Comparison of ENCODE assay signal across 18 cellular contexts in the genomic region with DNA sequence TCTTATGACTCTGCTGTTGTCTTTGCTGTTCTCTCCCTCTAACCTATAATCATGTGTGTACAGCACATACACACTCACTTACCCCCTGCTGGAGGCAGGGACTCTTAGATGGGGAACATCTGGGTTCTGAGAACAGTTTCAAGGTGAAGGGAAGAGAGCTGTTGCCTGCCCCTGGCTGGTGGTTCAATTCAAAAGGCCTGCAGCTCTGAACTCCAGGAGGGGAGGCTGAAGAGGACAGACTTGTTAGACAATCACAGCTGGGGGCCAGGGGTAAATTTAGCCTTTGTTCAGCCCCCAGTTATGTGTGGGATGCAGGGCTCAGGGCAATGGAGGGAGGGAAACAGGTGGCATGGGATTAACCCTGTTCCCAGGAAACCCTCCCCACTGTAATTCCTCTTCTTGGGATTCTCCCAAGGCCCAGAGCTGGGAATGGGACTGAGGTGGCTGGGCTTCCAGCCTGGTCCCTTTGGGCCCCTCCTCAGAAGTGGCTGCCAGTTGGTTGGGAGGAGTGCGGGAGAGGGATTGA. TPM values are rescaled to one million over a fixed set of nuclear protein-coding genes. Genes with fewer than 3 reads are reported as not detected.
DNase-seq lines count a peak whose midpoint lies in the region; ATAC-seq and TF ChIP-seq lines count a peak whose summit lies in the region.
"Had no signal": no experiment of that assay in that cellular context is flagged by ENCODE, and none has a peak within 500 bp of the region (broad histone marks: within the 10 kb centered on the region; RNA-seq: fewer than 3 reads in every experiment).

No MANE protein-coding gene starts in this region.

- H3K9ac ChIP-seq in mesendoderm (ENCODE audit: low read length), result peak overlapping the region; percentile 14

- peaks cover 6% of the 10 kb centered on the region for H3K79me1 ChIP-seq in mesendoderm (ENCODE audit: low read length)

- TF ChIP-seq CTCF in HEK293 (tag by site-specific recombination; IDR thresholded peaks at IDR 0.05) (no peak), Panc1 (IDR thresholded peaks at IDR 0.05) (no peak)

- POLR2A ChIA-PET in HEK293 (lab: Yijun Ruan, JAX) (interaction anchor here (1.4 to 3.8 kb wide), 2 partner anchors 9 to 26 kb away, joined by 5 to 20 read pairs; partner anchors contain the start of gene ESYT1), Panc1 (lab: Charles Lee) (no interaction called here)
- POLR2A ChIA-PET in activated CD4-positive, alpha-beta T cell treated with anti-CD3 and anti-CD28 coated beads for 36 hours (lab: Charles Lee), result interaction anchor here (0.8 kb wide), 1 partner anchor 36 kb away, joined by 3 read pairs; the partner anchor contains the start of gene ZC3H10

- no peak for DNase-seq in CD4-positive, CD25-positive, alpha-beta regulatory T cell
- no peak for DNase-seq in Panc1 (ENCODE audit: low read depth, low spot score)
- DNase-seq in mesendoderm, result peak; percentile 38
- no peak for DNase-seq in activated CD4-positive, alpha-beta T cell treated with anti-CD3 and anti-CD28 coated beads for 36 hours
- no peak for DNase-seq in NCI-H1092 treated with DMSO at 0.1 percent for 48 hours (lab: John Stamatoyannopoulos, UW)
- DNase-seq: activated CD8-positive, alpha-beta memory T cell treated with anti-CD3 and anti-CD28 coated beads, Interleukin-2, amount 50 U/mL, for 4 hours; activated naive CD8-positive, alpha-beta T cell treated with anti-CD3 and anti-CD28 coated beads for 36 hours; cerebellar nuclear complex; GOT3; naive thymus-derived CD8-positive, alpha-beta T cell; NCI-H226; stimulated activated naive CD8-positive, alpha-beta T cell treated with anti-CD3 and anti-CD28 coated beads, Interleukin-15, Interleukin-2, amounts not matched to agents 100 U/mL and 50 U/mL, for 24 hours had no signal

- peaks cover 14% of the 10 kb centered on the region for H3K79me2 ChIP-seq in mesendoderm (ENCODE audit: control insufficient read depth, insufficient read depth, low read length)

- H3K27me3 ChIP-seq in CD4-positive, CD25-positive, alpha-beta regulatory T cell (ENCODE audit: control insufficient read depth, insufficient read depth, low read length), result no peaks in the 10 kb centered on the region
- H3K27me3 ChIP-seq in Panc1 (ENCODE audit: control insufficient read depth, insufficient read depth, low read length) (no peaks in the 10 kb centered on the region), mesendoderm (ENCODE audit: insufficient read depth, low read length, poor library complexity) (no peaks in the 10 kb centered on the region)
- H3K27me3 ChIP-seq: hepatocyte had no signal

- H4K5ac ChIP-seq in mesendoderm (ENCODE audit: low read length), result no peak overlapping the region

- WGBS in mesendoderm (ENCODE audit: extremely low coverage, insufficient coverage, low lambda C conversion rate), result no CpG with 5 or more reads among the region's 1 CpG

- intact Hi-C loops in Panc1 (cut with micrococcal nuclease; ENCODE audit: unreplicated experiment), result no loop called here
- intact Hi-C loops in activated CD4-positive, alpha-beta T cell treated with anti-CD3 and anti-CD28 coated beads for 36 hours (cut with DNase I, micrococcal nuclease), result loop anchor here (5.0 to 10.0 kb wide), 2 partner anchors 33 to 930 kb away; partner anchors contain the start of genes NAB2 (in 1 of the 2) and SMARCC2 (in 1 of the 2)

- H2BK120ac ChIP-seq in mesendoderm (ENCODE audit: low read depth, low read length), result no peak overlapping the region

- no peak overlapping the region for H3K18ac ChIP-seq in mesendoderm (ENCODE audit: low read length)

- no peaks in the 10 kb centered on the region for H3K36me3 ChIP-seq in CD4-positive, CD25-positive, alpha-beta regulatory T cell (ENCODE audit: control insufficient read depth, insufficient read depth, low read length)
- H3K36me3 ChIP-seq in HEK293 (ENCODE audit: control insufficient read depth in 2 of 2, insufficient read depth in 1 of 2, low read length in 2 of 2), result peaks cover 4 to 24% of the 10 kb centered on the region in 2 experiments
- peaks cover 5% of the 10 kb centered on the region; the same call in 1 of the 2 replicates for H3K36me3 ChIP-seq in Panc1 (ENCODE audit: control insufficient read depth, insufficient read depth, low read length)
- H3K36me3 ChIP-seq in mesendoderm (ENCODE audit: control insufficient read depth, insufficient read depth, low read length), result no peaks in the 10 kb centered on the region

- H3K9me3 Mint-ChIP-seq in CD4-positive, CD25-positive, alpha-beta regulatory T cell, result no peaks in the 10 kb centered on the region
- no peaks in the 10 kb centered on the region for H3K9me3 Mint-ChIP-seq in activated CD4-positive, alpha-beta T cell treated with anti-CD3 and anti-CD28 coated beads for 36 hours (ENCODE audit: low read depth)
- H3K9me3 Mint-ChIP-seq: activated naive CD8-positive, alpha-beta T cell treated with anti-CD3 and anti-CD28 coated beads for 36 hours; naive thymus-derived CD8-positive, alpha-beta T cell had no signal

- H3K4me1 ChIP-seq in CD4-positive, CD25-positive, alpha-beta regulatory T cell (ENCODE audit: control insufficient read depth, insufficient read depth, low read length, poor library complexity, severe bottlenecking), result peaks cover 43% of the 10 kb centered on the region
- H3K4me1 ChIP-seq in HEK293 (ENCODE audit: control insufficient read depth, insufficient read depth, low read length) (no peaks in the 10 kb centered on the region; the same call in 1 of the 2 replicates), Panc1 (ENCODE audit: control insufficient read depth, insufficient read depth, low read length) (peaks cover 28% of the 10 kb centered on the region), mesendoderm (ENCODE audit: control insufficient read depth, low read depth, low read length) (peaks cover 5% of the 10 kb centered on the region)

- peak overlapping the region in 2 of 3 donors; percentile 41 to 55 for H3K27ac Mint-ChIP-seq in CD4-positive, CD25-positive, alpha-beta regulatory T cell
- H3K27ac Mint-ChIP-seq in activated CD4-positive, alpha-beta T cell treated with anti-CD3 and anti-CD28 coated beads for 36 hours, result no peak overlapping the region
- H3K27ac Mint-ChIP-seq: activated naive CD8-positive, alpha-beta T cell treated with anti-CD3 and anti-CD28 coated beads for 36 hours had no signal

- H3K4me1 Mint-ChIP-seq in CD4-positive, CD25-positive, alpha-beta regulatory T cell, result peaks cover 14 to 61% (median 29%) of the 10 kb centered on the region in 4 donors
- H3K4me1 Mint-ChIP-seq in activated CD4-positive, alpha-beta T cell treated with anti-CD3 and anti-CD28 coated beads for 36 hours, result peaks cover 29% of the 10 kb centered on the region

- CTCF ChIA-PET in HEK293 (lab: Yijun Ruan, JAX), result interaction anchor here (0.6 to 2.2 kb wide), 4 partner anchors 17 to 35 kb away, joined by 3 to 8 read pairs (median 4); partner anchors contain the start of gene ZC3H10
- CTCF ChIA-PET in Panc1 (lab: Charles Lee), result no interaction called here
- CTCF ChIA-PET in activated CD4-positive, alpha-beta T cell treated with anti-CD3 and anti-CD28 coated beads for 36 hours (lab: Charles Lee), result interaction anchor here (0.5 to 2.0 kb wide), 5 partner anchors 22 to 45 kb away, joined by 3 to 8 read pairs (median 3); partner anchors contain the start of gene ESYT1

- H4K8ac ChIP-seq in mesendoderm (ENCODE audit: low read depth, low read length), result no peak overlapping the region

- H2BK15ac ChIP-seq in mesendoderm (replicated peaks; ENCODE audit: low read depth), result no peak overlapping the region

- H3K4me2 ChIP-seq in mesendoderm (ENCODE audit: low read length), result no peak overlapping the region

- H3K36me3 Mint-ChIP-seq in CD4-positive, CD25-positive, alpha-beta regulatory T cell, result no peaks in the 10 kb centered on the region
- peaks cover 24% of the 10 kb centered on the region for H3K36me3 Mint-ChIP-seq in activated CD4-positive, alpha-beta T cell treated with anti-CD3 and anti-CD28 coated beads for 36 hours (ENCODE audit: low read depth)

- BruUV-seq in Panc1 (replicated peaks; lab: Mats Ljungman, UMichigan), result no TSS peak

- H3K27ac ChIP-seq in CD4-positive, CD25-positive, alpha-beta regulatory T cell (ENCODE audit: insufficient read depth, low read length, poor library complexity, severe bottlenecking), result no peak overlapping the region
- H3K27ac ChIP-seq in HEK293 (ENCODE audit: extremely low read depth, low read depth, low read length) (no peak overlapping the region), Panc1 (ENCODE audit: low read length) (peak overlapping the region; percentile 36; the same call in 1 of the 2 replicates), mesendoderm (ENCODE audit: low read depth, low read length) (peak overlapping the region; percentile 15)
- H3K27ac ChIP-seq: C4-2B, hepatocyte had no signal

- no peak overlapping the region for H3K4me3 ChIP-seq in CD4-positive, CD25-positive, alpha-beta regulatory T cell (ENCODE audit: low read depth, low read length)
- H3K4me3 ChIP-seq in HEK293 (ENCODE audit: low read depth, low read length) (no peak overlapping the region), Panc1 (ENCODE audit: low read depth in 2 of 2, low read length in 2 of 2) (no peak overlapping the region), mesendoderm (ENCODE audit: low read length) (no peak overlapping the region)
- H3K4me3 ChIP-seq: hepatocyte had no signal

- peak overlapping the region in 3 of 4 donors; percentile 41 to 95 (median 88) for H3K4me3 Mint-ChIP-seq in CD4-positive, CD25-positive, alpha-beta regulatory T cell
- H3K4me3 Mint-ChIP-seq in activated CD4-positive, alpha-beta T cell treated with anti-CD3 and anti-CD28 coated beads for 36 hours, result no peak overlapping the region

- H3K56ac ChIP-seq in mesendoderm (ENCODE audit: low read length), result no peak overlapping the region

- no peak for ATAC-seq in CD4-positive, CD25-positive, alpha-beta regulatory T cell (ENCODE audit: low read depth in 2 of 2)
- ATAC-seq in Panc1, result no peak
- ATAC-seq in HG02840 (IDR thresholded peaks at IDR 0.05; ENCODE audit: low FRiP score, unreplicated experiment), result no peak
- ATAC-seq in activated CD4-positive, alpha-beta T cell treated with anti-CD3 and anti-CD28 coated beads for 36 hours, result no peak
- ATAC-seq in HG02870 (IDR thresholded peaks at IDR 0.05; ENCODE audit: unreplicated experiment), result no peak
- ATAC-seq: naive thymus-derived CD8-positive, alpha-beta T cell; right cardiac atrium; stimulated activated naive CD8-positive, alpha-beta T cell treated with anti-CD3 and anti-CD28 coated beads, Interleukin-15, Interleukin-2, amounts not matched to agents 100 U/mL and 50 U/mL, for 24 hours had no signal

- H3K4ac ChIP-seq in mesendoderm (ENCODE audit: low read depth, low read length), result no peak overlapping the region

- no peak overlapping the region for H2BK5ac ChIP-seq in mesendoderm (ENCODE audit: low read length)

- H3K9me3 ChIP-seq in CD4-positive, CD25-positive, alpha-beta regulatory T cell (ENCODE audit: control insufficient read depth in 2 of 2, low read length in 2 of 2), result no peaks in the 10 kb centered on the region
- H3K9me3 ChIP-seq in HEK293 (ENCODE audit: control insufficient read depth, insufficient read depth, low read depth, low read length), result no peaks in the 10 kb centered on the region
- H3K9me3 ChIP-seq in Panc1 (ENCODE audit: control insufficient read depth, insufficient read depth, low read depth, low read length), result no peaks in the 10 kb centered on the region

- H3K23ac ChIP-seq in mesendoderm (ENCODE audit: low read length), result no peak overlapping the region

- H3K27me3 Mint-ChIP-seq in CD4-positive, CD25-positive, alpha-beta regulatory T cell, result peaks cover 4% of the 10 kb centered on the region
- no peaks in the 10 kb centered on the region for H3K27me3 Mint-ChIP-seq in activated CD4-positive, alpha-beta T cell treated with anti-CD3 and anti-CD28 coated beads for 36 hours
- H3K27me3 Mint-ChIP-seq: activated naive CD8-positive, alpha-beta T cell treated with anti-CD3 and anti-CD28 coated beads for 36 hours; naive thymus-derived CD8-positive, alpha-beta T cell had no signal

- in situ Hi-C loops in Panc1 (cut with HindIII; ENCODE audit: low pct_unique_long_range_greater_than_20kb, low sequenced_read_pairs), result no loop called here

- no peak overlapping the region for H2AK5ac ChIP-seq in mesendoderm (ENCODE audit: low read length)

RNA-seq across cellular contexts. Expression of gene MYL6B, which starts 1.9 kb away (rescaled TPM):
- 8.8 TPM for total RNA-seq in CD4-positive, CD25-positive, alpha-beta regulatory T cell
- 10 to 100 TPM in 3 of 4 donors, 1 to 10 TPM in 1; 9.9 to 18.4 (median 11.3) TPM for polyA plus RNA-seq in CD4-positive, CD25-positive, alpha-beta regulatory T cell
- total RNA-seq in Panc1 (2021; ENCODE audit: unreplicated experiment), result 66.5 TPM
- 236 TPM for polyA plus RNA-seq in Panc1 (2012; ENCODE audit: insufficient read length)
- 121 TPM for polyA plus RNA-seq in mesendoderm (2013, experiment 1 of 2)
- 137 TPM for polyA plus RNA-seq in mesendoderm (2013, experiment 2 of 2)
- 10 to 100 TPM; 76.3 to 79.3 TPM for total RNA-seq in activated CD4-positive, alpha-beta T cell treated with anti-CD3 and anti-CD28 coated beads for 36 hours

RNA-seq across cellular contexts. Expression of gene MYL6, which starts 3.9 kb away (rescaled TPM):
- total RNA-seq in CD4-positive, CD25-positive, alpha-beta regulatory T cell, result 933 TPM
- 1,000 to 10,000 TPM; 2,559 to 3,471 (median 2,992) TPM for polyA plus RNA-seq in CD4-positive, CD25-positive, alpha-beta regulatory T cell
- total RNA-seq in Panc1 (2021; ENCODE audit: unreplicated experiment), result 1,024 TPM
- 1,487 TPM for polyA plus RNA-seq in Panc1 (2012; ENCODE audit: insufficient read length)
- 1,964 TPM for polyA plus RNA-seq in mesendoderm (2013, experiment 1 of 2)
- 1,941 TPM for polyA plus RNA-seq in mesendoderm (2013, experiment 2 of 2)
- 100 to 1,000 TPM; 692 to 918 TPM for total RNA-seq in activated CD4-positive, alpha-beta T cell treated with anti-CD3 and anti-CD28 coated beads for 36 hours

RNA-seq across cellular contexts. Expression of gene ESYT1, which starts 26.2 kb away (rescaled TPM):
- 190 TPM for total RNA-seq in CD4-positive, CD25-positive, alpha-beta regulatory T cell
- polyA plus RNA-seq in CD4-positive, CD25-positive, alpha-beta regulatory T cell, result 100 to 1,000 TPM; 249 to 395 (median 333) TPM
- total RNA-seq in Panc1 (2021; ENCODE audit: unreplicated experiment), result 152 TPM
- 100 TPM for polyA plus RNA-seq in Panc1 (2012; ENCODE audit: insufficient read length)
- 55.9 TPM for polyA plus RNA-seq in mesendoderm (2013, experiment 1 of 2)
- polyA plus RNA-seq in mesendoderm (2013, experiment 2 of 2), result 55.7 TPM
- total RNA-seq in activated CD4-positive, alpha-beta T cell treated with anti-CD3 and anti-CD28 coated beads for 36 hours, result 100 to 1,000 TPM; 132 to 160 TPM

RNA-seq across cellular contexts. Expression of gene SMARCC2, which starts 35.0 kb away (rescaled TPM):
- total RNA-seq in CD4-positive, CD25-positive, alpha-beta regulatory T cell, result 153 TPM
- 10 to 100 TPM; 46.3 to 64.1 (median 54.1) TPM for polyA plus RNA-seq in CD4-positive, CD25-positive, alpha-beta regulatory T cell
- total RNA-seq in Panc1 (2021; ENCODE audit: unreplicated experiment), result 129 TPM
- 105 TPM for polyA plus RNA-seq in Panc1 (2012; ENCODE audit: insufficient read length)
- 28.6 TPM for polyA plus RNA-seq in mesendoderm (2013, experiment 1 of 2)
- 30.8 TPM for polyA plus RNA-seq in mesendoderm (2013, experiment 2 of 2)
- 100 to 1,000 TPM in 1 of 2 experiments, 10 to 100 TPM in 1; 96.9 to 123 TPM for total RNA-seq in activated CD4-positive, alpha-beta T cell treated with anti-CD3 and anti-CD28 coated beads for 36 hours

RNA-seq across cellular contexts. Expression of gene ZC3H10, which starts 36.2 kb away (rescaled TPM):
- 11.0 TPM for total RNA-seq in CD4-positive, CD25-positive, alpha-beta regulatory T cell
- 1 to 10 TPM; 1.7 to 3.7 (median 2.9) TPM for polyA plus RNA-seq in CD4-positive, CD25-positive, alpha-beta regulatory T cell
- total RNA-seq in Panc1 (2021; ENCODE audit: unreplicated experiment), result 6.0 TPM
- 5.0 TPM for polyA plus RNA-seq in Panc1 (2012; ENCODE audit: insufficient read length)
- 2.1 TPM for polyA plus RNA-seq in mesendoderm (2013, experiment 1 of 2)
- polyA plus RNA-seq in mesendoderm (2013, experiment 2 of 2), result 2.1 TPM
- 1 to 10 TPM; 6.4 to 6.5 TPM for total RNA-seq in activated CD4-positive, alpha-beta T cell treated with anti-CD3 and anti-CD28 coated beads for 36 hours

Comparison
In these comparisons a context has a peak if more than half of its experiments do, and no peak if none do; other contexts are left out.
1. H3K27ac ChIP-seq: peak in Panc1 (single experiment) and mesendoderm (single experiment); none in CD4-positive, CD25-positive, alpha-beta regulatory T cell (single experiment) and HEK293 (single experiment).